Comparison of ENCODE assay signal across 8 cellular contexts in genomic region chr10:113094114-113094486, GRCh38.
A peak's percentile ranks its signal among the peaks of the same experiment; 100 is the strongest.
DNase-seq lines count a peak whose midpoint lies in the region; ATAC-seq and TF ChIP-seq lines count a peak whose summit lies in the region.

No MANE protein-coding gene starts in this region.

- ATAC-seq in GM18867 (IDR thresholded peaks at IDR 0.05; ENCODE audit: unreplicated experiment), result peak; percentile 58
- ATAC-seq in HG03196 (IDR thresholded peaks at IDR 0.05; ENCODE audit: unreplicated experiment), result peak; percentile 73
- peak; percentile 81 for ATAC-seq in activated CD8-positive, alpha-beta T cell treated with anti-CD3 and anti-CD28 coated beads for 36 hours
- peak; percentile 79 for ATAC-seq in naive thymus-derived CD4-positive, alpha-beta T cell
- ATAC-seq in heart right ventricle, result no peak

- H3K27ac Mint-ChIP-seq in activated CD8-positive, alpha-beta T cell treated with anti-CD3 and anti-CD28 coated beads for 36 hours, result peak overlapping the region; percentile 73
- no peak overlapping the region for H3K27ac Mint-ChIP-seq in naive thymus-derived CD4-positive, alpha-beta T cell

- WGBS in heart right ventricle, 2 donors, result 67 to 73% methylated on average over 3 of the region's 3 CpGs

- intact Hi-C loops in activated CD8-positive, alpha-beta T cell treated with anti-CD3 and anti-CD28 coated beads for 36 hours (cut with micrococcal nuclease), result loop anchor here (2.0 kb wide), 1 partner anchor 113 kb away; no protein-coding TSS in a partner anchor
- intact Hi-C loops in naive thymus-derived CD4-positive, alpha-beta T cell (cut with micrococcal nuclease), result no loop called here
- intact Hi-C loops in heart right ventricle (cut with DNase I), result no loop called here

- DNase-seq in activated CD8-positive, alpha-beta T cell treated with anti-CD3 and anti-CD28 coated beads for 36 hours, result no peak
- DNase-seq in naive thymus-derived CD4-positive, alpha-beta T cell, result no peak
- DNase-seq in stimulated activated CD4-positive, alpha-beta T cell treated with anti-CD3 and anti-CD28 coated beads, Interleukin-2, amount 100 ng/mL, for 48 hours, result no peak
- DNase-seq in NCI-H146 (lab: John Stamatoyannopoulos, UW), result no peak
- no peak for DNase-seq in heart right ventricle
- no peak for DNase-seq in LoVo (ENCODE audit: low spot score)

- H3K9me3 ChIP-seq in naive thymus-derived CD4-positive, alpha-beta T cell (ENCODE audit: control insufficient read depth in 2 of 3, low read length in 3 of 3), result no peaks in the 10 kb centered on the region
- no peaks in the 10 kb centered on the region for H3K9me3 ChIP-seq in heart right ventricle

- CTCF ChIA-PET in activated CD8-positive, alpha-beta T cell treated with anti-CD3 and anti-CD28 coated beads for 36 hours (lab: Charles Lee), result no interaction called here
- CTCF ChIA-PET in naive thymus-derived CD4-positive, alpha-beta T cell (lab: Charles Lee), result no interaction called here

- POLR2A ChIA-PET in activated CD8-positive, alpha-beta T cell treated with anti-CD3 and anti-CD28 coated beads for 36 hours (lab: Charles Lee), result interaction anchor here (0.6 kb wide), 1 partner anchor 78 kb away, joined by 3 read pairs; no protein-coding TSS in a partner anchor
- POLR2A ChIA-PET in naive thymus-derived CD4-positive, alpha-beta T cell (lab: Charles Lee), result no interaction called here

- no peaks in the 10 kb centered on the region for H3K27me3 Mint-ChIP-seq in activated CD8-positive, alpha-beta T cell treated with anti-CD3 and anti-CD28 coated beads for 36 hours
- peaks cover 0 to 13% (median 0%) of the 10 kb centered on the region in 5 donors for H3K27me3 Mint-ChIP-seq in naive thymus-derived CD4-positive, alpha-beta T cell

- TF ChIP-seq CTCF in activated CD8-positive, alpha-beta T cell treated with anti-CD3 and anti-CD28 coated beads for 36 hours (IDR thresholded peaks at IDR 0.05), result no peak
- no peak for TF ChIP-seq CTCF in heart right ventricle (IDR thresholded peaks at IDR 0.05)

- peaks cover 8% of the 10 kb centered on the region for H3K36me3 Mint-ChIP-seq in activated CD8-positive, alpha-beta T cell treated with anti-CD3 and anti-CD28 coated beads for 36 hours (ENCODE audit: low read depth)
- peaks cover 0 to 8% (median 0%) of the 10 kb centered on the region in 5 donors for H3K36me3 Mint-ChIP-seq in naive thymus-derived CD4-positive, alpha-beta T cell

- H3K9me3 Mint-ChIP-seq in activated CD8-positive, alpha-beta T cell treated with anti-CD3 and anti-CD28 coated beads for 36 hours, result peaks cover 6% of the 10 kb centered on the region
- H3K9me3 Mint-ChIP-seq in naive thymus-derived CD4-positive, alpha-beta T cell, result peaks cover 0 to 5% (median 0%) of the 10 kb centered on the region in 11 donors

- H3K27ac ChIP-seq in naive thymus-derived CD4-positive, alpha-beta T cell (ENCODE audit: low read depth, low read length), result no peak overlapping the region
- peak overlapping the region in 2 of 10 donors; percentile 32 to 54 for H3K27ac ChIP-seq in heart right ventricle

- peaks cover 0 to 12% of the 10 kb centered on the region in 2 donors for H3K4me1 ChIP-seq in naive thymus-derived CD4-positive, alpha-beta T cell (ENCODE audit: control insufficient read depth in 2 of 2, insufficient read depth in 2 of 2, low read length in 2 of 2)
- H3K4me1 ChIP-seq in heart right ventricle, result peaks cover 0 to 63% (median 27%) of the 10 kb centered on the region in 9 donors

- H3K27me3 ChIP-seq in naive thymus-derived CD4-positive, alpha-beta T cell (ENCODE audit: control insufficient read depth in 2 of 2, insufficient read depth in 2 of 2, low read length in 2 of 2), result no peaks in the 10 kb centered on the region
- H3K27me3 ChIP-seq in heart right ventricle, result peaks cover 0 to 13% (median 0%) of the 10 kb centered on the region in 7 donors

- no peaks in the 10 kb centered on the region for H3K36me3 ChIP-seq in naive thymus-derived CD4-positive, alpha-beta T cell (ENCODE audit: control insufficient read depth in 2 of 3, insufficient read depth in 3 of 3, low read length in 3 of 3)
- H3K36me3 ChIP-seq in heart right ventricle, result peaks cover 0 to 19% (median 0%) of the 10 kb centered on the region in 9 donors

- H3K4me1 Mint-ChIP-seq in activated CD8-positive, alpha-beta T cell treated with anti-CD3 and anti-CD28 coated beads for 36 hours (ENCODE audit: low read depth), result peaks cover 33% of the 10 kb centered on the region
- H3K4me1 Mint-ChIP-seq in naive thymus-derived CD4-positive, alpha-beta T cell, result peaks cover 4 to 19% (median 12%) of the 10 kb centered on the region in 7 donors

- H3K4me3 ChIP-seq in naive thymus-derived CD4-positive, alpha-beta T cell (ENCODE audit: low read length), result no peak overlapping the region
- H3K4me3 ChIP-seq in heart right ventricle, result no peak overlapping the region

- no peak overlapping the region for H3K4me3 Mint-ChIP-seq in activated CD8-positive, alpha-beta T cell treated with anti-CD3 and anti-CD28 coated beads for 36 hours
- H3K4me3 Mint-ChIP-seq in naive thymus-derived CD4-positive, alpha-beta T cell, result peak overlapping the region in 1 of 10 donors; percentile 40

Comparison
In these comparisons a context has a peak if more than half of its experiments do, and no peak if none do; other contexts are left out.
1. ATAC-seq: peak in GM18867 (single experiment), HG03196 (single experiment), activated CD8-positive, alpha-beta T cell treated with anti-CD3 and anti-CD28 coated beads for 36 hours (single experiment) and naive thymus-derived CD4-positive, alpha-beta T cell (single experiment); none in heart right ventricle (0 of 8).